In genomic region chr2:169348321-169349002, GRCh38 we compare ENCODE assay signal across 1 cellular context.
TF ChIP-seq lines count a peak whose summit lies in the region.

No MANE protein-coding gene starts in this region.

TF ChIP-seq in HepG2, 621 proteins besides CTCF, POLR2A, EP300 and RAD21:
- TF ChIP-seq AKNA (CRISPR knock-in tag; IDR thresholded peaks at IDR 0.05; ENCODE audit: borderline replicate concordance) (no peak), SOX13 (IDR thresholded peaks at IDR 0.05) (no peak), SOX13 (CRISPR knock-in tag; conservative IDR thresholded peaks at IDR 0.05 in 1 of 2, IDR thresholded peaks at IDR 0.05 in 1 of 2) (peak in 1 of 2 experiments; percentile 43; a peak in 2 of 4 replicates)
